ENCODE assay signal across 7 cellular contexts in the genomic region with DNA sequence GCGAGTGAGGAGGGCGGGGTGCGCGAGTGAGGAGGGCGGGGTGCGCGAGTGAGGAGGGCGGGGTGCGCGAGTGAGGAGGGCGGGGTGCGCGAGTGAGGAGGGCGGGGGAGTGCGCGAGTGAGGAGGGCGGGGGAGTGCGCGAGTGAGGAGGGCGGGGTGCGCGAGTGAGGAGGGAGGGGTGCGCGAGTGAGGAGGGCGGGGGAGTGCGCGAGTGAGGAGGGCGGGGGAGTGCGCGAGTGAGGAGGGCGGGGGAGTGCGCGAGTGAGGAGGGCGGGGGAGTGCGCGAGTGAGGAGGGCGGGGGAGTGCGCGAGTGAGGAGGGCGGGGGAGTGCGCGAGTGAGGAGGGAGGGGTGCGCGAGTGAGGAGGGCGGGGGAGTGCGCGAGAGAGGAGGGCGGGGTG.
DNase-seq lines count a peak whose midpoint lies in the region; ATAC-seq and TF ChIP-seq lines count a peak whose summit lies in the region.
"Not testable (repeated sequence)": the region's sequence is repeated elsewhere in the genome, so short reads cannot be mapped to it uniquely, and the experiment has no call there.

No MANE protein-coding gene starts in this region.

- not testable (repeated sequence) for H3K36me3 ChIP-seq in Caco-2 (ENCODE audit: control insufficient read depth, insufficient read depth, low read length); breast epithelium; heart left ventricle; psoas muscle (ENCODE audit: insufficient read depth in 1 of 2, low read depth in 1 of 2); tibial artery

- H3K9me3 Mint-ChIP-seq in Caco-2 (ENCODE audit: unreplicated experiment) = not testable (repeated sequence)

- peaks cover 12% of the 10 kb centered on the region for H3K27me3 Mint-ChIP-seq in Caco-2 (ENCODE audit: insufficient read depth, unreplicated experiment)

- not testable (repeated sequence) for H3K27ac ChIP-seq in breast epithelium, heart left ventricle, psoas muscle
- H3K27ac ChIP-seq in tibial artery = peak overlapping the region in 1 of 2 donors; percentile 55

- WGBS in heart left ventricle, 4 donors = no CpG with 5 or more reads among the region's 48 CpGs
- WGBS in psoas muscle, 3 donors = no CpG with 5 or more reads among the region's 48 CpGs

- DNase-seq in Caco-2; breast epithelium (ENCODE audit: low spot score in 2 of 2); heart left ventricle; psoas muscle; tibial artery: not testable (repeated sequence)
- peak; percentile 34 for DNase-seq in activated CD8-positive, alpha-beta memory T cell treated with anti-CD3 and anti-CD28 coated beads, Interleukin-2, amount 50 U/mL, for 4 hours
- peak; percentile 18 for DNase-seq in activated effector memory CD4-positive, alpha-beta T cell treated with Interleukin-2 at 50 U/mL for 16 hours

- H3K36me3 Mint-ChIP-seq in Caco-2 (ENCODE audit: insufficient read depth, unreplicated experiment) = not testable (repeated sequence)

- not testable (repeated sequence) for H3K4me1 Mint-ChIP-seq in Caco-2 (ENCODE audit: low read depth, unreplicated experiment)

- POLR2A ChIA-PET in Caco-2 (lab: Charles Lee) = not testable (repeated sequence)

- not testable (repeated sequence) for ATAC-seq in heart left ventricle, psoas muscle

- CTCF ChIA-PET in Caco-2 (lab: Charles Lee) = not testable (repeated sequence)

- intact Hi-C loops in Caco-2 (cut with micrococcal nuclease; ENCODE audit: unreplicated experiment); breast epithelium (cut with DNase I; ENCODE audit: low total_unique reads): not testable (repeated sequence)
- intact Hi-C loops in heart left ventricle (cut with DNase I) (loop anchor here in 2 of 10 donors (5.0 kb wide), 2 partner anchors 186 to 646 kb away; no protein-coding TSS in a partner anchor), psoas muscle (cut with DNase I) (loop anchor here in 1 of 2 donors (5.0 to 10.0 kb wide), 3 partner anchors 56 to 206 kb away; no protein-coding TSS in a partner anchor), tibial artery (cut with DNase I; ENCODE audit: low total_unique reads) (loop anchor here (10.0 kb wide), 1 partner anchor 678 kb away; the partner anchor contains the start of genes ASB7 and LINS1)

- not testable (repeated sequence) for H3K4me1 ChIP-seq in Caco-2, breast epithelium, psoas muscle
- H3K4me1 ChIP-seq in heart left ventricle (peaks cover 0 to 15% (median 6%) of the 10 kb centered on the region in 12 donors), tibial artery (peaks cover 0 to 11% (median 8%) of the 10 kb centered on the region in 4 donors)

- BruUV-seq in Caco-2 (replicated peaks; lab: Mats Ljungman, UMichigan) = not testable (repeated sequence)

- not testable (repeated sequence) for H3K9me3 ChIP-seq in Caco-2, breast epithelium, heart left ventricle, psoas muscle, tibial artery

- H3K27me3 ChIP-seq in Caco-2 (replicated peaks; ENCODE audit: control insufficient read depth, insufficient read depth, low read length); breast epithelium; heart left ventricle; psoas muscle (ENCODE audit: insufficient read depth in 3 of 3, low read length in 2 of 3); tibial artery: not testable (repeated sequence)

- H3K4me3 ChIP-seq in Caco-2 (ENCODE audit: low read depth, low read length) = not testable (repeated sequence)
- H3K4me3 ChIP-seq in breast epithelium (peak overlapping the region in 2 of 3 donors; percentile 47 to 73), heart left ventricle (peak overlapping the region in 7 of 12 donors; percentile 42 to 60 (median 54)), psoas muscle (peak overlapping the region; percentile 53), tibial artery (peak overlapping the region; percentile 48 to 51)

- not testable (repeated sequence) for TF ChIP-seq POLR2A in breast epithelium (IDR thresholded peaks at IDR 0.05); heart left ventricle (IDR thresholded peaks at IDR 0.05)

- not testable (repeated sequence) for TF ChIP-seq CTCF in Caco-2 (IDR thresholded peaks at IDR 0.05; ENCODE audit: insufficient read depth in 1 of 2, low read depth in 1 of 2, low read length in 1 of 2, severe bottlenecking in 1 of 2, unreplicated experiment in 1 of 2); breast epithelium (IDR thresholded peaks at IDR 0.05); heart left ventricle (IDR thresholded peaks at IDR 0.05); psoas muscle (IDR thresholded peaks at IDR 0.05); tibial artery (IDR thresholded peaks at IDR 0.05)

- H3K4me3 Mint-ChIP-seq in Caco-2 (ENCODE audit: unreplicated experiment) = peak overlapping the region; percentile 71

- not testable (repeated sequence) for H3K27ac Mint-ChIP-seq in Caco-2 (ENCODE audit: unreplicated experiment)
